Comparison of ENCODE assay signal across 14 cellular contexts in genomic region chr7:1544178-1544895, GRCh38. TPM values are rescaled to one million over a fixed set of nuclear protein-coding genes. Genes with fewer than 3 reads are reported as not detected.
DNase-seq lines count a peak whose midpoint lies in the region; ATAC-seq lines count a peak whose summit lies in the region.
"Had no signal": no experiment of that assay in that cellular context is flagged by ENCODE, and none has a peak within 500 bp of the region (broad histone marks: within the 10 kb centered on the region; RNA-seq: fewer than 3 reads in every experiment).

No MANE protein-coding gene starts in this region.

- no peaks in the 10 kb centered on the region for H3K9me3 Mint-ChIP-seq in activated naive CD4-positive, alpha-beta T cell treated with anti-CD3 and anti-CD28 coated beads, Interleukin-2, amount 50 U/mL, for 72 hours

- no peaks in the 10 kb centered on the region for H3K27me3 ChIP-seq in right cardiac atrium (ENCODE audit: control insufficient read depth, insufficient read depth)
- H3K27me3 ChIP-seq: ovary, upper lobe of left lung had no signal

- no peaks in the 10 kb centered on the region for H3K4me1 ChIP-seq in right cardiac atrium (ENCODE audit: control insufficient read depth, insufficient read depth, low read length)

- no peaks in the 10 kb centered on the region for H3K36me3 Mint-ChIP-seq in activated naive CD4-positive, alpha-beta T cell treated with anti-CD3 and anti-CD28 coated beads, Interleukin-2, amount 50 U/mL, for 72 hours

- H3K27ac Mint-ChIP-seq in activated naive CD4-positive, alpha-beta T cell treated with anti-CD3 and anti-CD28 coated beads, Interleukin-2, amount 50 U/mL, for 72 hours, result peak overlapping the region in 1 of 2 donors; percentile 55

- DNase-seq in stimulated activated naive CD4-positive, alpha-beta T cell treated with Interleukin-2 at 50 U/mL for 16 hours (lab: John Stamatoyannopoulos, UW), result peak; percentile 23
- no peak for DNase-seq in stimulated activated naive CD4-positive, alpha-beta T cell (lab: John Stamatoyannopoulos, UW)
- peak in 2 of 3 donors; percentile 59 to 68 for DNase-seq in right cardiac atrium
- DNase-seq in NCI-H2196 (lab: John Stamatoyannopoulos, UW; ENCODE audit: unreplicated experiment), result no peak
- no peak for DNase-seq in activated naive CD4-positive, alpha-beta T cell treated with anti-CD3 and anti-CD28 coated beads, Interleukin-2, amount 50 U/mL, for 72 hours (ENCODE audit: low spot score in 2 of 2)
- DNase-seq in KBM-7, result no peak
- DNase-seq: activated CD4-positive, alpha-beta T cell treated with anti-CD3 and anti-CD28 coated beads for 48 hours; foreskin melanocyte; midbrain; NCI-H1694; ovary; stimulated activated CD4-positive, alpha-beta T cell treated with anti-CD3 and anti-CD28 coated beads, Interleukin-15, amount 100 ng/mL, for 24 hours; T-helper 2 cell had no signal

- H3K4me3 ChIP-seq in right cardiac atrium (ENCODE audit: low read length), result no peak overlapping the region
- H3K4me3 ChIP-seq: ovary, upper lobe of left lung had no signal

- ATAC-seq in right cardiac atrium, result no peak
- ATAC-seq in activated naive CD4-positive, alpha-beta T cell treated with anti-CD3 and anti-CD28 coated beads, Interleukin-2, amount 50 U/mL, for 72 hours, result no peak

- H3K27ac ChIP-seq in right cardiac atrium (ENCODE audit: low read length), result no peak overlapping the region
- H3K27ac ChIP-seq: ovary, upper lobe of left lung had no signal

- no peaks in the 10 kb centered on the region for H3K9me3 ChIP-seq in right cardiac atrium (ENCODE audit: control insufficient read depth, low read length)
- H3K9me3 ChIP-seq: ovary, upper lobe of left lung had no signal

- intact Hi-C loops in right cardiac atrium (cut with DNase I), result no loop called here

- WGBS in right cardiac atrium, result 76% methylated on average over 41 of the region's 41 CpGs

- in situ Hi-C loops in KBM-7 (cut with MboI; ENCODE audit: low pct_unique_long_range_greater_than_20kb, low sequenced_read_pairs), result no loop called here

RNA-seq across cellular contexts. Expression of gene TMEM184A, which starts 11.7 kb away (rescaled TPM):
- under 1 TPM in 3 of 4 donors, not detected in 1; 0.26 to 0.62 (median 0.49) TPM for total RNA-seq in right cardiac atrium
- 0.38 TPM for polyA plus RNA-seq in right cardiac atrium
- total RNA-seq in activated naive CD4-positive, alpha-beta T cell treated with anti-CD3 and anti-CD28 coated beads, Interleukin-2, amount 50 U/mL, for 72 hours, result under 1 TPM; 0.12 to 0.73 TPM

RNA-seq across cellular contexts. Expression of gene MAFK, which starts 13.8 kb away (rescaled TPM):
- 10 to 100 TPM; 43.6 to 69.3 (median 55.9) TPM for total RNA-seq in right cardiac atrium
- 73.8 TPM for polyA plus RNA-seq in right cardiac atrium
- 10 to 100 TPM; 34.1 to 37.3 TPM for total RNA-seq in activated naive CD4-positive, alpha-beta T cell treated with anti-CD3 and anti-CD28 coated beads, Interleukin-2, amount 50 U/mL, for 72 hours

RNA-seq across cellular contexts. Expression of gene PSMG3, which starts 25.5 kb away (rescaled TPM):
- total RNA-seq in right cardiac atrium, result 10 to 100 TPM; 11.6 to 16.2 (median 13.9) TPM
- polyA plus RNA-seq in right cardiac atrium, result 27.6 TPM
- 10 to 100 TPM; 26.8 to 36.4 TPM for total RNA-seq in activated naive CD4-positive, alpha-beta T cell treated with anti-CD3 and anti-CD28 coated beads, Interleukin-2, amount 50 U/mL, for 72 hours

RNA-seq across cellular contexts. Expression of gene INTS1, which starts 40.1 kb away (rescaled TPM):
- 10 to 100 TPM; 30.6 to 48.3 (median 46.3) TPM for total RNA-seq in right cardiac atrium
- 39.0 TPM for polyA plus RNA-seq in right cardiac atrium
- 10 to 100 TPM; 84.6 to 85.0 TPM for total RNA-seq in activated naive CD4-positive, alpha-beta T cell treated with anti-CD3 and anti-CD28 coated beads, Interleukin-2, amount 50 U/mL, for 72 hours

Comparison
In these comparisons a context has a peak if more than half of its experiments do, and no peak if none do; other contexts are left out.
1. DNase-seq: peak in stimulated activated naive CD4-positive, alpha-beta T cell treated with Interleukin-2 at 50 U/mL for 16 hours (single experiment) and right cardiac atrium (2 of 3); none in stimulated activated naive CD4-positive, alpha-beta T cell (0 of 6), NCI-H2196 (single experiment), activated naive CD4-positive, alpha-beta T cell treated with anti-CD3 and anti-CD28 coated beads, Interleukin-2, amount 50 U/mL, for 72 hours (0 of 2) and KBM-7 (single experiment).